Comparison of ENCODE assay signal across 11 cellular contexts in the genomic region with DNA sequence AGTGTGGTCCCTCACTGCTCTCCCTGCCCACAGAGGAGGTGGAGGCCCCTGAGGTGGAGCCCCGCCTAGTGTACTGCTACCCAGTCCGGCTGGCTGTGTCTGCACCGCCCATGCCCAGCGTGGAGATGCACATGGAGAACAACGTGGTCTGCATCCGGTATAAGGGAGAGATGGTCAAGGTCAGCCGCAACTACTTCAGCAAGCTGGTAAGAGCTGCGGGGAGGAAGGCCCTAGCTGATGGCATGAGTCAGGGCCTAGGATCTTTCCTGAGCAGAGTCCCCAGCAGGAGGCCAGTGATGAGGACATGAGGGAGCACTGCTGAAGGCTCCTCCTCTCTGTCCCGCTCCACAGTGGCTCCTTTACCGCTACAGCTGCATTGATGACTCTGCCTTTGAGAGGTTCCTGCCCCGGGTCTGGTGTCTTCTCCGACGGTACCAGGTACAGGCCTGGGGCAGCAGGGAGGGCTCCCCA. TPM values are rescaled to one million over a fixed set of nuclear protein-coding genes. Genes with fewer than 3 reads are reported as not detected.
A peak's percentile ranks its signal among the peaks of the same experiment; 100 is the strongest.
DNase-seq lines count a peak whose midpoint lies in the region; ATAC-seq and TF ChIP-seq lines count a peak whose summit lies in the region.
"Had no signal": no experiment of that assay in that cellular context is flagged by ENCODE, and none has a peak within 500 bp of the region (broad histone marks: within the 10 kb centered on the region; RNA-seq: fewer than 3 reads in every experiment).

No MANE protein-coding gene starts in this region.

- DNase-seq in CD14-positive monocyte (ENCODE audit: low spot score) = no peak
- peak; percentile 69 for DNase-seq in M059J (ENCODE audit: low read depth)
- DNase-seq in astrocyte of the spinal cord (ENCODE audit: low read depth, low spot score) = peak; percentile 64
- DNase-seq in mucosa of descending colon = no peak
- DNase-seq in GM20000 (ENCODE audit: low spot score) = no peak
- no peak for DNase-seq in HuH-7.5 (ENCODE audit: low spot score)
- DNase-seq in Calu3 = no peak
- DNase-seq: CD4-positive, CD25-positive, alpha-beta regulatory T cell; cortex of kidney had no signal

- H3K36me3 Mint-ChIP-seq in CD14-positive monocyte (peaks cover 79 to 95% of the 10 kb centered on the region in 2 donors), Calu3 (ENCODE audit: insufficient read depth, unreplicated experiment) (peaks cover 87% of the 10 kb centered on the region)

- H3K4me1 Mint-ChIP-seq in CD14-positive monocyte (peaks cover 36% of the 10 kb centered on the region), Calu3 (ENCODE audit: low read depth, unreplicated experiment) (no peaks in the 10 kb centered on the region)

- H3K27me3 Mint-ChIP-seq in CD14-positive monocyte (ENCODE audit: low read depth in 3 of 3) = no peaks in the 10 kb centered on the region
- H3K27me3 Mint-ChIP-seq in Calu3 (ENCODE audit: unreplicated experiment) = no peaks in the 10 kb centered on the region
- H3K27me3 Mint-ChIP-seq: CD4-positive, CD25-positive, alpha-beta regulatory T cell had no signal

- in situ Hi-C loops in astrocyte of the spinal cord (cut with HindIII; ENCODE audit: low sequenced_read_pairs) = no loop called here

- H3K9me3 Mint-ChIP-seq in CD14-positive monocyte = no peaks in the 10 kb centered on the region
- H3K9me3 Mint-ChIP-seq in Calu3 (ENCODE audit: low read depth, unreplicated experiment) = no peaks in the 10 kb centered on the region
- H3K9me3 Mint-ChIP-seq: CD4-positive, CD25-positive, alpha-beta regulatory T cell had no signal

- peak overlapping the region; percentile 89 to 99 (median 98) for H3K27ac Mint-ChIP-seq in CD14-positive monocyte
- no peak overlapping the region for H3K27ac Mint-ChIP-seq in Calu3 (ENCODE audit: unreplicated experiment)

- CTCF ChIA-PET in Calu3 (lab: Charles Lee) = no interaction called here

- H3K4me3 ChIP-seq in astrocyte of the spinal cord (ENCODE audit: low read depth, low read length) (no peak overlapping the region), mucosa of descending colon (no peak overlapping the region)
- H3K4me3 ChIP-seq: prostate gland had no signal

- BruUV-seq in Calu3 (replicated peaks; lab: Mats Ljungman, UMichigan) = no TSS peak

- intact Hi-C loops in CD14-positive monocyte (cut with micrococcal nuclease) (no loop called here), mucosa of descending colon (cut with DNase I, micrococcal nuclease) (no loop called here), Calu3 (cut with micrococcal nuclease; ENCODE audit: unreplicated experiment) (no loop called here)

- no peaks in the 10 kb centered on the region for H3K9me3 ChIP-seq in mucosa of descending colon
- H3K9me3 ChIP-seq: prostate gland had no signal

- no peak overlapping the region for H3K4me3 Mint-ChIP-seq in CD14-positive monocyte
- H3K4me3 Mint-ChIP-seq in Calu3 (ENCODE audit: low read depth, unreplicated experiment) = no peak overlapping the region

- peak; percentile 2 for ATAC-seq in mucosa of descending colon
- no peak for ATAC-seq in HG03095 (IDR thresholded peaks at IDR 0.05; ENCODE audit: unreplicated experiment)

- TF ChIP-seq CTCF in CD14-positive monocyte (IDR thresholded peaks at IDR 0.05) (no peak), astrocyte of the spinal cord (IDR thresholded peaks at IDR 0.05; ENCODE audit: low read depth, low read length) (no peak), mucosa of descending colon (IDR thresholded peaks at IDR 0.05) (no peak), GM20000 (IDR thresholded peaks at IDR 0.05; ENCODE audit: extremely low read depth, missing control alignments) (no peak), Calu3 (IDR thresholded peaks at IDR 0.05; ENCODE audit: unreplicated experiment) (no peak)

- H3K36me3 ChIP-seq in mucosa of descending colon (ENCODE audit: low read depth) = peaks cover 26% of the 10 kb centered on the region

- no peaks in the 10 kb centered on the region for H3K4me1 ChIP-seq in mucosa of descending colon (ENCODE audit: low read depth)
- H3K4me1 ChIP-seq: prostate gland had no signal

RNA-seq across cellular contexts. Expression of a gene that starts 11.2 kb away (rescaled TPM):
- 10 to 100 TPM; 50.4 to 54.9 TPM for polyA plus RNA-seq in CD14-positive monocyte
- 11.1 and 14.5 TPM in 2 replicates for total RNA-seq in M059J (2014; rRNA removed; shearing (Covaris generic))
- total RNA-seq in mucosa of descending colon (10 to 100 TPM; 29.2 to 37.8 (median 35.1) TPM), Calu3 (2022) (38.1 and 39.8 TPM in 2 replicates)

RNA-seq across cellular contexts. Expression of a gene that starts 26.3 kb away (rescaled TPM):
- 1 to 10 TPM; 2.7 to 3.1 TPM for polyA plus RNA-seq in CD14-positive monocyte
- total RNA-seq in M059J (2014; rRNA removed; shearing (Covaris generic)) = 8.4 and 13.0 TPM in 2 replicates
- total RNA-seq in mucosa of descending colon (10 to 100 TPM; 19.1 to 22.7 (median 20.1) TPM), Calu3 (2022) (26.4 and 31.9 TPM in 2 replicates)

RNA-seq across cellular contexts. Expression of a gene that starts 33.8 kb away (rescaled TPM):
- 1 to 10 TPM; 2.9 to 3.0 TPM for polyA plus RNA-seq in CD14-positive monocyte
- total RNA-seq in M059J (2014; rRNA removed; shearing (Covaris generic)) = 9.6 and 13.4 TPM in 2 replicates
- total RNA-seq in mucosa of descending colon (100 to 1,000 TPM in 2 of 3 donors, 10 to 100 TPM in 1; 15.0 to 141 (median 111) TPM), Calu3 (2022) (1.4 and 1.6 TPM in 2 replicates)

RNA-seq across cellular contexts. Expression of a gene that starts 54.6 kb away (rescaled TPM):
- 100 to 1,000 TPM; 279 to 366 TPM for polyA plus RNA-seq in CD14-positive monocyte
- total RNA-seq in M059J (2014; rRNA removed; shearing (Covaris generic)) = 253 and 328 TPM in 2 replicates
- 100 to 1,000 TPM; 292 to 542 (median 436) TPM for total RNA-seq in mucosa of descending colon
- 164 and 201 TPM in 2 replicates for total RNA-seq in Calu3 (2022)

RNA-seq across cellular contexts. Expression of a gene that starts 54.7 kb away (rescaled TPM):
- polyA plus RNA-seq in CD14-positive monocyte = under 1 TPM in 1 of 2 donors, not detected in 1; 0.14 TPM
- total RNA-seq in M059J (2014; rRNA removed; shearing (Covaris generic)) = 3.1 and 6.0 TPM in 2 replicates
- total RNA-seq in mucosa of descending colon (1 to 10 TPM; 4.2 to 9.1 (median 8.5) TPM), Calu3 (2022) (6.8 and 8.3 TPM in 2 replicates)

Comparison
In these comparisons a context has a peak if more than half of its experiments do, and no peak if none do; other contexts are left out.
1. DNase-seq: peak in M059J (single experiment) and astrocyte of the spinal cord (single experiment); none in CD14-positive monocyte (single experiment), mucosa of descending colon (0 of 3), GM20000 (single experiment), HuH-7.5 (single experiment) and Calu3 (single experiment).